Comparison of ENCODE assay signal across 15 cellular contexts in genomic region chr1:29786791-29787732, GRCh38.
"Had no signal": no experiment of that assay in that cellular context is flagged by ENCODE, and none has a peak within 500 bp of the region (broad histone marks: within the 10 kb centered on the region; RNA-seq: fewer than 3 reads in every experiment).

No MANE protein-coding gene starts in this region.

- H3K27ac Mint-ChIP-seq: activated naive CD4-positive, alpha-beta T cell treated with anti-CD3 and anti-CD28 coated beads, Interleukin-2, amount 10 ng/mL, durations not matched to agents 7 days and 5 days; stimulated activated naive CD8-positive, alpha-beta T cell treated with anti-CD3 and anti-CD28 coated beads, Interleukin-15, Interleukin-2, amounts not matched to agents 100 ng/mL and 50 ng/mL, for 24 hours had no signal

- DNase-seq: activated CD4-positive, alpha-beta T cell treated with anti-CD3 and anti-CD28 coated beads, Interleukin-2, amount 50 U/mL, for 48 hours; activated CD4-positive, CD25-positive, alpha-beta regulatory T cell treated with anti-CD3 and anti-CD28 coated beads, Interleukin-2, amount 50 U/mL, for 72 hours; activated naive CD4-positive, alpha-beta T cell treated with anti-CD3 and anti-CD28 coated beads, Interleukin-2, amount 10 ng/mL, durations not matched to agents 7 days and 5 days; effector CD4-positive, alpha-beta T cell; hippocampal formation; kidney glomerular epithelial cell; occipital lobe; stimulated activated CD4-positive, alpha-beta T cell treated with anti-CD3 and anti-CD28 coated beads, Interleukin-4, amount 100 ng/mL, for 1 hour; stimulated activated CD8-positive, alpha-beta memory T cell treated with anti-CD3 and anti-CD28 coated beads, Interleukin-4, amount 100 ng/mL, for 48 hours; SW 1271; upper lobe of left lung had no signal

- H3K36me3 ChIP-seq: cardiac muscle cell, upper lobe of left lung had no signal

- H3K4me1 Mint-ChIP-seq: activated naive CD4-positive, alpha-beta T cell treated with anti-CD3 and anti-CD28 coated beads, Interleukin-2, amount 10 ng/mL, durations not matched to agents 7 days and 5 days had no signal

- H3K36me3 Mint-ChIP-seq: activated naive CD4-positive, alpha-beta T cell treated with anti-CD3 and anti-CD28 coated beads, Interleukin-2, amount 10 ng/mL, durations not matched to agents 7 days and 5 days; natural killer cell treated with Interleukin-12 subunit alpha and Interleukin-12 subunit beta and Interleukin-15 and Interleukin-18, amount 100 ng/mL, for 72 hours had no signal

- H3K27me3 ChIP-seq: upper lobe of left lung had no signal

- H3K9me3 ChIP-seq: upper lobe of left lung had no signal

- H3K4me1 ChIP-seq: upper lobe of left lung had no signal

- H3K27ac ChIP-seq: cardiac muscle cell, coronary artery, upper lobe of left lung had no signal

- ATAC-seq: natural killer cell treated with Interleukin-12 subunit alpha and Interleukin-12 subunit beta and Interleukin-15 and Interleukin-18, amount 100 ng/mL, for 72 hours had no signal

- H3K4me3 Mint-ChIP-seq: activated naive CD4-positive, alpha-beta T cell treated with anti-CD3 and anti-CD28 coated beads, Interleukin-2, amount 10 ng/mL, durations not matched to agents 7 days and 5 days; natural killer cell treated with Interleukin-12 subunit alpha and Interleukin-12 subunit beta and Interleukin-15 and Interleukin-18, amount 100 ng/mL, for 72 hours; stimulated activated naive CD8-positive, alpha-beta T cell treated with anti-CD3 and anti-CD28 coated beads, Interleukin-15, Interleukin-2, amounts not matched to agents 100 ng/mL and 50 ng/mL, for 24 hours had no signal

- H3K9me3 Mint-ChIP-seq: activated naive CD4-positive, alpha-beta T cell treated with anti-CD3 and anti-CD28 coated beads, Interleukin-2, amount 10 ng/mL, durations not matched to agents 7 days and 5 days; natural killer cell treated with Interleukin-12 subunit alpha and Interleukin-12 subunit beta and Interleukin-15 and Interleukin-18, amount 100 ng/mL, for 72 hours; stimulated activated naive CD8-positive, alpha-beta T cell treated with anti-CD3 and anti-CD28 coated beads, Interleukin-15, Interleukin-2, amounts not matched to agents 100 ng/mL and 50 ng/mL, for 24 hours had no signal

- H3K4me3 ChIP-seq: cardiac muscle cell, coronary artery, upper lobe of left lung had no signal
